8 cellular contexts compared by ENCODE assay signal in genomic region chr21:45590726-45591618, GRCh38. TPM values are rescaled to one million over a fixed set of nuclear protein-coding genes. Genes with fewer than 3 reads are reported as not detected.
A peak's percentile ranks its signal among the peaks of the same experiment; 100 is the strongest.
DNase-seq lines count a peak whose midpoint lies in the region; FAIRE-seq and TF ChIP-seq lines count a peak whose summit lies in the region.

No MANE protein-coding gene starts in this region.

- H3K36me3 Mint-ChIP-seq in astrocyte (ENCODE audit: low read depth, unreplicated experiment), result no peaks in the 10 kb centered on the region

- H3K36me3 ChIP-seq in astrocyte (ENCODE audit: insufficient read depth, low read length) (no peaks in the 10 kb centered on the region), mesendoderm (ENCODE audit: control insufficient read depth, insufficient read depth, low read length) (no peaks in the 10 kb centered on the region), testis (ENCODE audit: low read depth, missing control alignments) (no peaks in the 10 kb centered on the region)

- H3K9ac ChIP-seq in astrocyte (ENCODE audit: low read length) (no peak overlapping the region), mesendoderm (ENCODE audit: low read length) (no peak overlapping the region)

- no peak overlapping the region for H2BK15ac ChIP-seq in mesendoderm (replicated peaks; ENCODE audit: low read depth)

- H3K79me1 ChIP-seq in mesendoderm (ENCODE audit: low read length), result no peaks in the 10 kb centered on the region

- intact Hi-C loops in testis (cut with DNase I; ENCODE audit: low total_unique reads), result loop anchor here (5.0 kb wide), 1 partner anchor 34 kb away; no protein-coding TSS in a partner anchor

- no CpG with 5 or more reads among the region's 53 CpGs for whole genome bisulfite sequencing in mesendoderm (ENCODE audit: extremely low coverage, insufficient coverage, low lambda C conversion rate)
- 9 to 88% methylated on average over 2 to 53 of the region's 53 CpGs for WGBS in testis, 2 donors

- peaks cover 38% of the 10 kb centered on the region for H3K27me3 Mint-ChIP-seq in astrocyte (ENCODE audit: low read depth, unreplicated experiment)

- no peak overlapping the region for H2AK5ac ChIP-seq in mesendoderm (ENCODE audit: low read length)

- no peaks in the 10 kb centered on the region for H4K20me1 ChIP-seq in astrocyte (ENCODE audit: insufficient read depth, low read length)

- H3K79me2 ChIP-seq in astrocyte (ENCODE audit: insufficient read depth, low read length) (no peaks in the 10 kb centered on the region), mesendoderm (ENCODE audit: control insufficient read depth, insufficient read depth, low read length) (no peaks in the 10 kb centered on the region)

- H3K4me3 ChIP-seq in astrocyte (ENCODE audit: insufficient read depth, low read depth, low read length) (no peak overlapping the region), mesendoderm (ENCODE audit: low read length) (no peak overlapping the region), testis (peak overlapping the region; percentile 58 to 69)

- H3K27me3 ChIP-seq in astrocyte (ENCODE audit: insufficient read depth, low read length), result peaks cover 19% of the 10 kb centered on the region
- no peaks in the 10 kb centered on the region for H3K27me3 ChIP-seq in mesendoderm (ENCODE audit: insufficient read depth, low read length, poor library complexity)
- H3K27me3 ChIP-seq in testis, result no peaks in the 10 kb centered on the region

- H3K9me3 ChIP-seq in astrocyte (ENCODE audit: insufficient read depth, low read depth, low read length) (peaks cover 7% of the 10 kb centered on the region), testis (no peaks in the 10 kb centered on the region)

- no peak overlapping the region for H3K4me3 Mint-ChIP-seq in astrocyte (ENCODE audit: unreplicated experiment)

- H2BK120ac ChIP-seq in mesendoderm (ENCODE audit: low read depth, low read length), result no peak overlapping the region

- H4K5ac ChIP-seq in mesendoderm (ENCODE audit: low read length), result no peak overlapping the region

- no peak for TF ChIP-seq CTCF in GM13977 (IDR thresholded peaks at IDR 0.05; ENCODE audit: extremely low read depth, insufficient read depth, missing control alignments)
- no peak for TF ChIP-seq CTCF in astrocyte (IDR thresholded peaks at IDR 0.05; ENCODE audit: insufficient read depth, low read depth, low read length)
- no peak for TF ChIP-seq CTCF in testis (IDR thresholded peaks at IDR 0.05)

- no peaks in the 10 kb centered on the region for H3K4me1 Mint-ChIP-seq in astrocyte (ENCODE audit: low read depth, unreplicated experiment)

- no peak overlapping the region for H3K18ac ChIP-seq in mesendoderm (ENCODE audit: low read length)

- no peak overlapping the region for H3K27ac ChIP-seq in astrocyte (ENCODE audit: low read depth, low read length)
- H3K27ac ChIP-seq in mesendoderm (ENCODE audit: low read depth, low read length), result no peak overlapping the region
- peak overlapping the region in 1 of 2 donors; percentile 45 for H3K27ac ChIP-seq in testis

- H3K4me2 ChIP-seq in astrocyte (ENCODE audit: low read length) (peak overlapping the region; percentile 46), mesendoderm (ENCODE audit: low read length) (no peak overlapping the region)

- H3K56ac ChIP-seq in mesendoderm (ENCODE audit: low read length), result peak overlapping the region; percentile 49

- no peak overlapping the region for H2BK5ac ChIP-seq in mesendoderm (ENCODE audit: low read length)

- H3K4ac ChIP-seq in mesendoderm (ENCODE audit: low read depth, low read length), result no peak overlapping the region

- no peak overlapping the region for H3K27ac Mint-ChIP-seq in astrocyte (ENCODE audit: unreplicated experiment)

- peak overlapping the region; percentile 1 for H2AFZ ChIP-seq in astrocyte (ENCODE audit: low read depth, low read length)

- peaks cover 30% of the 10 kb centered on the region for H3K9me3 Mint-ChIP-seq in astrocyte (ENCODE audit: unreplicated experiment)

- H3K23ac ChIP-seq in mesendoderm (ENCODE audit: low read length), result no peak overlapping the region

- in situ Hi-C loops in GM13977 (cut with MboI; ENCODE audit: low pct_unique_long_range_greater_than_20kb, low sequenced_read_pairs, unreplicated experiment), result no loop called here

- no peak overlapping the region for H4K8ac ChIP-seq in mesendoderm (ENCODE audit: low read depth, low read length)

- peaks cover 4% of the 10 kb centered on the region for H3K4me1 ChIP-seq in astrocyte (ENCODE audit: insufficient read depth, low read length)
- H3K4me1 ChIP-seq in mesendoderm (ENCODE audit: control insufficient read depth, low read depth, low read length), result no peaks in the 10 kb centered on the region
- H3K4me1 ChIP-seq in testis, result no peaks in the 10 kb centered on the region

- peak; percentile 76 for DNase-seq in GM13977 (ENCODE audit: low spot score)
- peak; percentile 79 for DNase-seq in OCI-M1 (lab: John Stamatoyannopoulos, UW)
- no peak for DNase-seq in astrocyte (ENCODE audit: low read depth)
- DNase-seq in mesendoderm, result no peak
- DNase-seq in testis, result no peak
- DNase-seq in NCI-H187 treated with DMSO at 0.1 percent for 48 hours (lab: John Stamatoyannopoulos, UW), result no peak
- DNase-seq in H54 (ENCODE audit: insufficient read length, low spot score), result no peak
- no peak for DNase-seq in SHP77 treated with DMSO at 0.1 percent for 48 hours (lab: John Stamatoyannopoulos, UW)

- FAIRE-seq in astrocyte (lab: Jason Lieb, UNC), result no peak
- FAIRE-seq in H54 (lab: Jason Lieb, UNC), result no peak

- TF ChIP-seq POLR2A in testis (IDR thresholded peaks at IDR 0.05), result no peak
- TF ChIP-seq POLR2A in H54 (IDR thresholded peaks at IDR 0.05; ENCODE audit: low read depth, low read length), result no peak

RNA-seq across cellular contexts. Expression of gene SLC19A1, which starts 48.7 kb away (rescaled TPM):
- total RNA-seq in astrocyte (10.4 and 11.7 TPM in 2 replicates), testis (10 to 100 TPM; 15.7 to 17.4 TPM)
- polyA plus RNA-seq in mesendoderm (2013, experiment 1 of 2), result 26.2 TPM
- polyA plus RNA-seq in mesendoderm (2013, experiment 2 of 2), result 27.0 TPM
- polyA plus RNA-seq in testis (ENCODE audit: insufficient read depth, low read depth, low replicate concordance), result 5.5 TPM

RNA-seq across cellular contexts. Expression of gene PCBP3, which starts 52.6 kb away (rescaled TPM):
- 1.8 and 2.5 TPM in 2 replicates for total RNA-seq in astrocyte
- polyA plus RNA-seq in mesendoderm (2013, experiment 1 of 2), result 1.4 TPM
- 1.7 TPM for polyA plus RNA-seq in mesendoderm (2013, experiment 2 of 2)
- total RNA-seq in testis, result 10 to 100 TPM; 35.7 to 58.3 TPM
- 38.0 TPM for polyA plus RNA-seq in testis (ENCODE audit: insufficient read depth, low read depth, low replicate concordance)

Comparison
In these comparisons a context has a peak if more than half of its experiments do, and no peak if none do; other contexts are left out.
1. DNase-seq: peak in GM13977 (single experiment) and OCI-M1 (single experiment); none in astrocyte (single experiment), mesendoderm (single experiment), testis (single experiment), NCI-H187 treated with DMSO at 0.1 percent for 48 hours (single experiment), H54 (single experiment) and SHP77 treated with DMSO at 0.1 percent for 48 hours (single experiment).
2. H3K4me3 ChIP-seq: peak in testis (2 of 2); none in astrocyte (single experiment) and mesendoderm (single experiment).
3. RNA of gene PCBP3, which starts 52.6 kb away (total RNA-seq): 35.7 to 58.3 TPM in testis; 1.8 to 2.5 TPM in astrocyte; every median in the first group is over 10 times any median in the second.